8 cellular contexts compared by ENCODE assay signal in genomic region chr4:104490096-104490769, GRCh38. TPM values are rescaled to one million over a fixed set of nuclear protein-coding genes. Genes with fewer than 3 reads are reported as not detected.
A peak's percentile ranks its signal among the peaks of the same experiment; 100 is the strongest.
DNase-seq lines count a peak whose midpoint lies in the region; ATAC-seq and TF ChIP-seq lines count a peak whose summit lies in the region.

No MANE protein-coding gene starts in this region.

- no peaks in the 10 kb centered on the region for H3K36me3 Mint-ChIP-seq in activated T-cell treated with anti-CD3 and anti-CD28 coated beads, Interleukin-2, amount 50 U/mL, for 4 hours (ENCODE audit: insufficient read depth)
- H3K36me3 Mint-ChIP-seq in naive thymus-derived CD4-positive, alpha-beta T cell: no peaks in the 10 kb centered on the region

- H3K4me1 Mint-ChIP-seq in activated T-cell treated with anti-CD3 and anti-CD28 coated beads, Interleukin-2, amount 50 U/mL, for 4 hours (ENCODE audit: low read depth): peaks cover 26% of the 10 kb centered on the region
- H3K4me1 Mint-ChIP-seq in naive thymus-derived CD4-positive, alpha-beta T cell: peaks cover 13 to 49% (median 28%) of the 10 kb centered on the region in 7 donors

- H3K4me1 ChIP-seq in naive thymus-derived CD4-positive, alpha-beta T cell (ENCODE audit: control insufficient read depth in 2 of 2, insufficient read depth in 2 of 2, low read length in 2 of 2): peaks cover 0 to 13% of the 10 kb centered on the region in 2 donors

- no peaks in the 10 kb centered on the region for H3K36me3 ChIP-seq in naive thymus-derived CD4-positive, alpha-beta T cell (ENCODE audit: control insufficient read depth in 2 of 3, insufficient read depth in 3 of 3, low read length in 3 of 3)

- CTCF ChIA-PET in naive thymus-derived CD4-positive, alpha-beta T cell (lab: Charles Lee): no interaction called here

- peak; percentile 23 to 35 for ATAC-seq in activated T-cell treated with anti-CD3 and anti-CD28 coated beads, Interleukin-2, amount 50 U/mL, for 4 hours
- peak; percentile 38 for ATAC-seq in HG02588 (IDR thresholded peaks at IDR 0.05; ENCODE audit: unreplicated experiment)
- ATAC-seq in naive thymus-derived CD4-positive, alpha-beta T cell: no peak

- POLR2A ChIA-PET in naive thymus-derived CD4-positive, alpha-beta T cell (lab: Charles Lee): no interaction called here

- H3K9me3 Mint-ChIP-seq in activated T-cell treated with anti-CD3 and anti-CD28 coated beads, Interleukin-2, amount 50 U/mL, for 4 hours: no peaks in the 10 kb centered on the region
- H3K9me3 Mint-ChIP-seq in naive thymus-derived CD4-positive, alpha-beta T cell: peaks cover 0 to 23% (median 3%) of the 10 kb centered on the region in 11 donors

- H3K4me3 Mint-ChIP-seq in activated T-cell treated with anti-CD3 and anti-CD28 coated beads, Interleukin-2, amount 50 U/mL, for 4 hours: peak overlapping the region; percentile 74
- peak overlapping the region; percentile 71 to 86 (median 82) for H3K4me3 Mint-ChIP-seq in naive thymus-derived CD4-positive, alpha-beta T cell

- H3K27me3 ChIP-seq in naive thymus-derived CD4-positive, alpha-beta T cell (ENCODE audit: control insufficient read depth in 2 of 2, insufficient read depth in 2 of 2, low read length in 2 of 2): peaks cover 0 to 20% of the 10 kb centered on the region in 2 donors

- peaks cover 64% of the 10 kb centered on the region for H3K27me3 Mint-ChIP-seq in activated T-cell treated with anti-CD3 and anti-CD28 coated beads, Interleukin-2, amount 50 U/mL, for 4 hours (ENCODE audit: low read depth)
- peaks cover 57 to 75% (median 73%) of the 10 kb centered on the region in 5 donors for H3K27me3 Mint-ChIP-seq in naive thymus-derived CD4-positive, alpha-beta T cell

- peak overlapping the region; percentile 77 for H3K4me3 ChIP-seq in coronary artery
- peak overlapping the region; percentile 63 for H3K4me3 ChIP-seq in naive thymus-derived CD4-positive, alpha-beta T cell (ENCODE audit: low read length)

- no peak for TF ChIP-seq CTCF in coronary artery (IDR thresholded peaks at IDR 0.05)

- H3K27ac ChIP-seq in coronary artery: peak overlapping the region in 1 of 2 donors; percentile 45
- no peak overlapping the region for H3K27ac ChIP-seq in naive thymus-derived CD4-positive, alpha-beta T cell (ENCODE audit: low read depth, low read length)

- H3K27ac Mint-ChIP-seq in naive thymus-derived CD4-positive, alpha-beta T cell: peak overlapping the region in 1 of 9 donors; percentile 92

- intact Hi-C loops in naive thymus-derived CD4-positive, alpha-beta T cell (cut with micrococcal nuclease): loop anchor here (5.0 to 10.0 kb wide), 2 partner anchors 982 to 1215 kb away; partner anchors contain the start of genes GSTCD (in 1 of the 2), INTS12 (in 1 of the 2) and PPA2 (in 1 of the 2)

- no peaks in the 10 kb centered on the region for H3K9me3 ChIP-seq in naive thymus-derived CD4-positive, alpha-beta T cell (ENCODE audit: control insufficient read depth in 2 of 3, low read length in 3 of 3)

- DNase-seq in activated T-cell treated with anti-CD3 and anti-CD28 coated beads, Interleukin-2, amount 50 U/mL, for 4 hours: no peak
- no peak for DNase-seq in activated T-cell treated with anti-CD3 and anti-CD28 coated beads for 4 hours
- DNase-seq in NCI-H524 (lab: John Stamatoyannopoulos, UW): peak; percentile 36 to 50
- DNase-seq in coronary artery (ENCODE audit: low spot score): no peak
- no peak for DNase-seq in naive thymus-derived CD4-positive, alpha-beta T cell
- no peak for DNase-seq in AG08395 (ENCODE audit: low spot score)
- DNase-seq in NCI-H774 (lab: John Stamatoyannopoulos, UW): no peak

RNA-seq across cellular contexts. Expression of gene CXXC4, which starts 4.5 kb away (rescaled TPM):
- total RNA-seq in activated T-cell treated with anti-CD3 and anti-CD28 coated beads, Interleukin-2, amount 50 U/mL, for 4 hours: under 1 TPM in 2 of 3 donors, not detected in 1; 0.03 to 0.05 TPM
- under 1 TPM in 1 of 5 experiments, not detected in 4; 0.42 TPM for total RNA-seq in naive thymus-derived CD4-positive, alpha-beta T cell
- not detected for polyA plus RNA-seq in naive thymus-derived CD4-positive, alpha-beta T cell

Comparison
In these comparisons a context has a peak if more than half of its experiments do, and no peak if none do; other contexts are left out.
1. DNase-seq: peak in NCI-H524 (2 of 2); none in activated T-cell treated with anti-CD3 and anti-CD28 coated beads, Interleukin-2, amount 50 U/mL, for 4 hours (single experiment), activated T-cell treated with anti-CD3 and anti-CD28 coated beads for 4 hours (single experiment), coronary artery (single experiment), naive thymus-derived CD4-positive, alpha-beta T cell (0 of 9), AG08395 (single experiment) and NCI-H774 (single experiment).